In genomic region chr14:87111741-87112140, GRCh38 we compare ENCODE assay signal across 22 cellular contexts.
"Had no signal": no experiment of that assay in that cellular context is flagged by ENCODE, and none has a peak within 500 bp of the region (broad histone marks: within the 10 kb centered on the region; RNA-seq: fewer than 3 reads in every experiment).

No MANE protein-coding gene starts in this region.

- DNase-seq: activated B cell treated with CpG ODN at 0.5 μM for 24 hours; activated CD4-positive, alpha-beta T cell treated with anti-CD3 and anti-CD28 coated beads for 36 hours; activated CD4-positive, alpha-beta T cell treated with anti-CD3 and anti-CD28 coated beads, Interleukin-2, amount 50 U/mL, for 4 hours; activated CD8-positive, alpha-beta memory T cell treated with anti-CD3 and anti-CD28 coated beads for 24 hours; activated CD8-positive, alpha-beta memory T cell treated with anti-CD3 and anti-CD28 coated beads, Interleukin-2, amount 50 U/mL, for 4 hours; activated T-cell treated with anti-CD3 and anti-CD28 coated beads, Interleukin-2, amount 50 U/mL, for 24 hours; aorta; effector CD4-positive, alpha-beta T cell; heart right ventricle; lower lobe of right lung; naive B cell; right cardiac atrium; stimulated activated CD4-positive, alpha-beta T cell treated with anti-CD3 and anti-CD28 coated beads, Interleukin-4, amount 100 ng/mL, for 24 hours; stimulated activated naive CD8-positive, alpha-beta T cell treated with anti-CD3 and anti-CD28 coated beads, Interleukin-15, Interleukin-2, amounts not matched to agents 100 U/mL and 50 U/mL, for 24 hours; substantia nigra; T1000; tibial artery had no signal

- H3K4me3 Mint-ChIP-seq: activated B cell treated with CpG ODN at 0.5 μM for 24 hours; activated CD4-positive, alpha-beta T cell treated with anti-CD3 and anti-CD28 coated beads for 36 hours; activated T-cell treated with anti-CD3 and anti-CD28 coated beads, Interleukin-2, amount 50 U/mL, for 24 hours; activated T-helper 17 cell treated with anti-CD3 and anti-CD28 coated beads, Interleukin-2, amount 50 U/mL, for 72 hours; brain; naive B cell had no signal

- H3K27me3 Mint-ChIP-seq: activated B cell treated with CpG ODN at 0.5 μM for 24 hours; activated CD4-positive, alpha-beta T cell treated with anti-CD3 and anti-CD28 coated beads for 36 hours; activated T-cell treated with anti-CD3 and anti-CD28 coated beads, Interleukin-2, amount 50 U/mL, for 24 hours; activated T-helper 17 cell treated with anti-CD3 and anti-CD28 coated beads, Interleukin-2, amount 50 U/mL, for 72 hours; brain; naive B cell; progenitor cell of endocrine pancreas had no signal

- H3K27ac ChIP-seq: heart right ventricle, lower lobe of right lung, tibial artery had no signal

- H3K36me3 ChIP-seq: heart right ventricle, lower lobe of right lung, tibial artery had no signal

- H3K9me3 Mint-ChIP-seq: brain had no signal

- H3K4me1 Mint-ChIP-seq: activated B cell treated with CpG ODN at 0.5 μM for 24 hours; activated CD4-positive, alpha-beta T cell treated with anti-CD3 and anti-CD28 coated beads for 36 hours; activated T-helper 17 cell treated with anti-CD3 and anti-CD28 coated beads, Interleukin-2, amount 50 U/mL, for 72 hours; naive B cell had no signal

- ATAC-seq: activated CD4-positive, alpha-beta T cell treated with anti-CD3 and anti-CD28 coated beads for 36 hours; activated naive CD4-positive, alpha-beta T cell treated with anti-CD3 and anti-CD28 coated beads, Interleukin-2, amount 50 U/mL, for 72 hours; activated T-helper 17 cell treated with anti-CD3 and anti-CD28 coated beads, Interleukin-2, amount 50 U/mL, for 72 hours; heart right ventricle; left lobe of liver; lower lobe of right lung; right cardiac atrium; stimulated activated naive CD8-positive, alpha-beta T cell treated with anti-CD3 and anti-CD28 coated beads, Interleukin-15, Interleukin-2, amounts not matched to agents 100 U/mL and 50 U/mL, for 24 hours had no signal

- H3K9me3 ChIP-seq: heart right ventricle, lower lobe of right lung, tibial artery had no signal

- H3K27me3 ChIP-seq: heart right ventricle, tibial artery had no signal

- H3K4me1 ChIP-seq: heart right ventricle, lower lobe of right lung, tibial artery had no signal

- H3K27ac Mint-ChIP-seq: activated B cell treated with CpG ODN at 0.5 μM for 24 hours; activated CD4-positive, alpha-beta T cell treated with anti-CD3 and anti-CD28 coated beads for 36 hours; activated naive CD4-positive, alpha-beta T cell treated with anti-CD3 and anti-CD28 coated beads, Interleukin-2, amount 50 U/mL, for 72 hours; activated T-cell treated with anti-CD3 and anti-CD28 coated beads, Interleukin-2, amount 50 U/mL, for 24 hours; activated T-helper 17 cell treated with anti-CD3 and anti-CD28 coated beads, Interleukin-2, amount 50 U/mL, for 72 hours; naive B cell; progenitor cell of endocrine pancreas had no signal

- H3K4me3 ChIP-seq: heart right ventricle, lower lobe of right lung, tibial artery had no signal
